Comparison of ENCODE assay signal across 13 cellular contexts in genomic region chr3:73786346-73786807, GRCh38.
DNase-seq lines count a peak whose midpoint lies in the region; ATAC-seq and TF ChIP-seq lines count a peak whose summit lies in the region.
"Had no signal": no experiment of that assay in that cellular context is flagged by ENCODE, and none has a peak within 500 bp of the region (broad histone marks: within the 10 kb centered on the region; RNA-seq: fewer than 3 reads in every experiment).

No MANE protein-coding gene starts in this region.

- H3K27ac ChIP-seq in heart left ventricle (no peak overlapping the region), hepatocyte (peak overlapping the region; percentile 43), aorta (ENCODE audit: low read depth in 1 of 2, low read length in 2 of 2) (peak overlapping the region; percentile 43 to 62)
- H3K27ac ChIP-seq: prostate gland had no signal

- H3K36me3 ChIP-seq in heart left ventricle, result no peaks in the 10 kb centered on the region
- no peaks in the 10 kb centered on the region for H3K36me3 ChIP-seq in hepatocyte (replicated peaks; ENCODE audit: insufficient read depth, low read depth)
- H3K36me3 ChIP-seq in aorta (ENCODE audit: control insufficient read depth in 1 of 2, insufficient read depth in 2 of 2, low read length in 1 of 2), result no peaks in the 10 kb centered on the region
- H3K36me3 ChIP-seq: prostate gland had no signal

- H3K27me3 ChIP-seq in heart left ventricle (no peaks in the 10 kb centered on the region), hepatocyte (no peaks in the 10 kb centered on the region), aorta (ENCODE audit: control insufficient read depth in 1 of 2, insufficient read depth in 2 of 2, low read length in 1 of 2) (no peaks in the 10 kb centered on the region)

- H4K20me1 ChIP-seq in hepatocyte (ENCODE audit: insufficient read depth, poor library complexity, severe bottlenecking), result no peaks in the 10 kb centered on the region

- H3K4me1 ChIP-seq in heart left ventricle (peaks cover 0 to 13% (median 0%) of the 10 kb centered on the region in 12 donors), hepatocyte (ENCODE audit: insufficient read depth) (no peaks in the 10 kb centered on the region), aorta (ENCODE audit: control insufficient read depth in 1 of 2, insufficient read depth in 2 of 2, low read length in 2 of 2) (peaks cover 4 to 9% of the 10 kb centered on the region in 2 donors)
- H3K4me1 ChIP-seq: prostate gland had no signal

- H2AFZ ChIP-seq in hepatocyte, result no peak overlapping the region

- H3K9me2 ChIP-seq in hepatocyte (replicated peaks; ENCODE audit: insufficient read depth), result no peaks in the 10 kb centered on the region

- H3K9me3 ChIP-seq in heart left ventricle (no peaks in the 10 kb centered on the region), hepatocyte (ENCODE audit: low read depth) (no peaks in the 10 kb centered on the region), aorta (ENCODE audit: control insufficient read depth, low read length) (no peaks in the 10 kb centered on the region)
- H3K9me3 ChIP-seq: prostate gland had no signal

- H3K4me3 ChIP-seq in heart left ventricle, result no peak overlapping the region
- H3K4me3 ChIP-seq in hepatocyte, result no peak overlapping the region
- no peak overlapping the region for H3K4me3 ChIP-seq in aorta (ENCODE audit: low read length in 2 of 2)
- H3K4me3 ChIP-seq: GM12878, prostate gland had no signal

- no peak overlapping the region for H3K4me2 ChIP-seq in hepatocyte

- TF ChIP-seq CTCF in heart left ventricle (IDR thresholded peaks at IDR 0.05) (no peak), hepatocyte (IDR thresholded peaks at IDR 0.05; ENCODE audit: poor library complexity) (no peak)

- DNase-seq in heart left ventricle (peak in 1 of 5 donors; percentile 46), Right ventricle myocardium inferior (ENCODE audit: missing footprints) (no peak), brain pericyte (ENCODE audit: low read depth, low spot score) (peak; percentile 84), hepatocyte (ENCODE audit: low spot score) (peak; percentile 35), aorta (peak; percentile 80 to 84), NCI-H526 (lab: John Stamatoyannopoulos, UW) (no peak), NCI-H187 treated with DMSO at 0.1 percent for 48 hours (lab: John Stamatoyannopoulos, UW) (no peak), D341Med (ENCODE audit: low spot score) (no peak)
- DNase-seq: activated CD8-positive, alpha-beta T cell treated with anti-CD3 and anti-CD28 coated beads, Interleukin-2, amount 10 ng/mL, durations not matched to agents 7 days and 5 days; central memory CD4-positive, alpha-beta T cell; RPMI8226 had no signal

- ATAC-seq in heart left ventricle (peak in 3 of 4 donors; percentile 49 to 85 (median 71)), Right ventricle myocardium inferior (no peak), aorta (ENCODE audit: low FRiP score) (peak; percentile 80)
- ATAC-seq: activated CD8-positive, alpha-beta T cell treated with anti-CD3 and anti-CD28 coated beads, Interleukin-2, amount 10 ng/mL, durations not matched to agents 7 days and 5 days; GM12878 had no signal

- WGBS in heart left ventricle, 4 donors, result 78 to 93% (median 89%) methylated on average over 1 of the region's 1 CpG
- WGBS in hepatocyte (ENCODE audit: low lambda C conversion rate, missing lambda C conversion rate), result 72% methylated on average over 1 of the region's 1 CpG
- 7 to 22% methylated on average over 1 of the region's 1 CpG for WGBS in aorta, 2 donors

- no peaks in the 10 kb centered on the region for H3K79me2 ChIP-seq in hepatocyte

- intact Hi-C loops in heart left ventricle (cut with DNase I) (no loop called here), Right ventricle myocardium inferior (cut with DNase I) (no loop called here), aorta (cut with DNase I) (loop anchor here in 1 of 2 donors (10.0 kb wide), 2 partner anchors 62 to 162 kb away; partner anchors contain the start of gene PDZRN3)

- TF ChIP-seq POLR2A in heart left ventricle (IDR thresholded peaks at IDR 0.05), result no peak

Comparison
In these comparisons a context has a peak if more than half of its experiments do, and no peak if none do; other contexts are left out.
1. DNase-seq: peak in brain pericyte (single experiment), hepatocyte (single experiment) and aorta (2 of 2); none in Right ventricle myocardium inferior (single experiment), NCI-H526 (0 of 2), NCI-H187 treated with DMSO at 0.1 percent for 48 hours (single experiment) and D341Med (single experiment).
2. H3K27ac ChIP-seq: peak in hepatocyte (single experiment) and aorta (2 of 2); none in heart left ventricle (0 of 12).